In genomic region chr14:98136420-98136819, GRCh38 we compare ENCODE assay signal across 18 cellular contexts.
DNase-seq lines count a peak whose midpoint lies in the region; ATAC-seq and TF ChIP-seq lines count a peak whose summit lies in the region.
"Had no signal": no experiment of that assay in that cellular context is flagged by ENCODE, and none has a peak within 500 bp of the region (broad histone marks: within the 10 kb centered on the region; RNA-seq: fewer than 3 reads in every experiment).

No MANE protein-coding gene starts in this region.

- CTCF ChIA-PET in CD4-positive, alpha-beta T cell (lab: Charles Lee), result interaction anchor here (0.7 to 2.6 kb wide), 4 partner anchors 20 to 1136 kb away, joined by 3 to 8 read pairs (median 4); partner anchors contain the start of gene BCL11B

- no peak for TF ChIP-seq CTCF in CD4-positive, alpha-beta T cell (IDR thresholded peaks at IDR 0.05)
- no peak for TF ChIP-seq CTCF in nephron progenitor cell (IDR thresholded peaks at IDR 0.05)

- H3K27me3 Mint-ChIP-seq in CD4-positive, alpha-beta T cell, result no peaks in the 10 kb centered on the region
- H3K27me3 Mint-ChIP-seq in activated T-cell treated with anti-CD3 and anti-CD28 coated beads, Interleukin-2, amount 50 U/mL, for 4 hours (ENCODE audit: low read depth), result no peaks in the 10 kb centered on the region
- peaks cover 72% of the 10 kb centered on the region for H3K27me3 Mint-ChIP-seq in nephron progenitor cell (ENCODE audit: low read depth, poor library complexity)
- H3K27me3 Mint-ChIP-seq: stimulated activated memory B cell treated with anti-CD40 and anti-IgM and Interleukin-4, amounts not matched to agents 10 μg/mL and 1 μg/mL and 100 μg/mL, for 72 hours had no signal

- H3K36me3 Mint-ChIP-seq in CD4-positive, alpha-beta T cell (ENCODE audit: low read depth), result peaks cover 6% of the 10 kb centered on the region
- H3K36me3 Mint-ChIP-seq in activated T-cell treated with anti-CD3 and anti-CD28 coated beads, Interleukin-2, amount 50 U/mL, for 4 hours (ENCODE audit: insufficient read depth), result no peaks in the 10 kb centered on the region
- H3K36me3 Mint-ChIP-seq in nephron progenitor cell (ENCODE audit: low read depth), result no peaks in the 10 kb centered on the region
- H3K36me3 Mint-ChIP-seq: stimulated activated memory B cell treated with anti-CD40 and anti-IgM and Interleukin-4, amounts not matched to agents 10 μg/mL and 1 μg/mL and 100 μg/mL, for 72 hours; type B pancreatic cell had no signal

- H3K27ac ChIP-seq in CD4-positive, alpha-beta T cell (ENCODE audit: low read depth, low read length), result peak overlapping the region; percentile 71
- H3K27ac ChIP-seq: C4-2B had no signal

- TF ChIP-seq POLR2A in erythroblast (IDR thresholded peaks at IDR 0.05; ENCODE audit: low read length), result no peak

- no peaks in the 10 kb centered on the region for H3K27me3 ChIP-seq in CD4-positive, alpha-beta T cell (ENCODE audit: control insufficient read depth, insufficient read depth, low read length)

- no peaks in the 10 kb centered on the region for H3K9me3 Mint-ChIP-seq in CD4-positive, alpha-beta T cell
- no peaks in the 10 kb centered on the region for H3K9me3 Mint-ChIP-seq in activated T-cell treated with anti-CD3 and anti-CD28 coated beads, Interleukin-2, amount 50 U/mL, for 4 hours
- no peaks in the 10 kb centered on the region for H3K9me3 Mint-ChIP-seq in nephron progenitor cell
- H3K9me3 Mint-ChIP-seq: type B pancreatic cell had no signal

- H3K27ac Mint-ChIP-seq in CD4-positive, alpha-beta T cell, result peak overlapping the region; percentile 92
- no peak overlapping the region for H3K27ac Mint-ChIP-seq in nephron progenitor cell
- H3K27ac Mint-ChIP-seq: stimulated activated memory B cell treated with anti-CD40 and anti-IgM and Interleukin-4, amounts not matched to agents 10 μg/mL and 1 μg/mL and 100 μg/mL, for 72 hours; type B pancreatic cell had no signal

- H3K4me3 Mint-ChIP-seq in CD4-positive, alpha-beta T cell, result peak overlapping the region; percentile 80
- peak overlapping the region; percentile 70 for H3K4me3 Mint-ChIP-seq in activated T-cell treated with anti-CD3 and anti-CD28 coated beads, Interleukin-2, amount 50 U/mL, for 4 hours
- no peak overlapping the region for H3K4me3 Mint-ChIP-seq in nephron progenitor cell
- H3K4me3 Mint-ChIP-seq: stimulated activated memory B cell treated with anti-CD40 and anti-IgM and Interleukin-4, amounts not matched to agents 10 μg/mL and 1 μg/mL and 100 μg/mL, for 72 hours; type B pancreatic cell had no signal

- peak; percentile 14 for ATAC-seq in CD4-positive, alpha-beta T cell (ENCODE audit: poor library complexity)
- ATAC-seq in activated T-cell treated with anti-CD3 and anti-CD28 coated beads, Interleukin-2, amount 50 U/mL, for 4 hours, result peak; percentile 55 to 58
- ATAC-seq in esophagus mucosa, result peak; percentile 24
- ATAC-seq: left cardiac atrium; Panc1; stimulated activated memory B cell treated with anti-CD40 and anti-IgM and Interleukin-4, amounts not matched to agents 10 μg/mL and 1 μg/mL and 100 μg/mL, for 72 hours had no signal

- POLR2A ChIA-PET in CD4-positive, alpha-beta T cell (lab: Charles Lee), result interaction anchor here (0.6 to 12.0 kb wide), 28 partner anchors 32 to 1142 kb away, joined by 3 to 324 read pairs (median 5); partner anchors contain the start of gene BCL11B

- intact Hi-C loops in CD4-positive, alpha-beta T cell (cut with DNase I, micrococcal nuclease), result loop anchor here (2.0 to 10.0 kb wide), 7 partner anchors 56 to 1056 kb away; no protein-coding TSS in a partner anchor

- H3K4me1 Mint-ChIP-seq in CD4-positive, alpha-beta T cell (ENCODE audit: low read depth), result peaks cover 95% of the 10 kb centered on the region
- H3K4me1 Mint-ChIP-seq in activated T-cell treated with anti-CD3 and anti-CD28 coated beads, Interleukin-2, amount 50 U/mL, for 4 hours (ENCODE audit: low read depth), result peaks cover 67% of the 10 kb centered on the region
- peaks cover 29% of the 10 kb centered on the region for H3K4me1 Mint-ChIP-seq in nephron progenitor cell
- H3K4me1 Mint-ChIP-seq: stimulated activated memory B cell treated with anti-CD40 and anti-IgM and Interleukin-4, amounts not matched to agents 10 μg/mL and 1 μg/mL and 100 μg/mL, for 72 hours had no signal

- peak; percentile 70 for DNase-seq in NCI-H2107 treated with DMSO at 0.1 percent for 48 hours (lab: John Stamatoyannopoulos, UW; ENCODE audit: unreplicated experiment)
- DNase-seq in NCI-H2107 (lab: John Stamatoyannopoulos, UW), result no peak
- DNase-seq in CD4-positive, alpha-beta T cell, result peak in 1 of 10 experiments; percentile 6
- no peak for DNase-seq in activated T-cell treated with anti-CD3 and anti-CD28 coated beads, Interleukin-2, amount 50 U/mL, for 4 hours
- no peak for DNase-seq in nephron progenitor cell
- DNase-seq in erythroblast (lab: John Stamatoyannopoulos, UW), result no peak
- no peak for DNase-seq in NCI-H187 treated with DMSO at 0.1 percent for 48 hours (lab: John Stamatoyannopoulos, UW)
- DNase-seq: 8988T, anterior cingulate cortex, foreskin melanocyte, left cardiac atrium, NCI-H2081 treated with DMSO at 0.1 percent for 48 hours, SK-N-SH had no signal

- H3K9me3 ChIP-seq in CD4-positive, alpha-beta T cell (ENCODE audit: control insufficient read depth, low read length), result no peaks in the 10 kb centered on the region
- H3K9me3 ChIP-seq: SK-N-SH had no signal
